8 cellular contexts compared by ENCODE assay signal in genomic region chr4:98928131-98928504, GRCh38. TPM values are rescaled to one million over a fixed set of nuclear protein-coding genes. Genes with fewer than 3 reads are reported as not detected.
DNase-seq lines count a peak whose midpoint lies in the region; ATAC-seq and TF ChIP-seq lines count a peak whose summit lies in the region.

No MANE protein-coding gene starts in this region.

- in situ Hi-C loops in transverse colon (cut with MboI; ENCODE audit: low pct_ligation_motif_present in 1 of 4, low pct_unique_long_range_greater_than_20kb in 1 of 4, low sequenced_read_pairs in 3 of 4), result loop anchor here in 1 of 4 donors (25.0 kb wide), 1 partner anchor 466 kb away; no protein-coding TSS in a partner anchor

- H3K9me2 ChIP-seq in Karpas-422 (replicated peaks; ENCODE audit: insufficient read depth, low read length), result no peaks in the 10 kb centered on the region

- H3K4me2 ChIP-seq in Karpas-422 (ENCODE audit: low read depth, low read length, poor library complexity, severe bottlenecking) (peak overlapping the region; percentile 94), parathyroid adenoma (ENCODE audit: low read length) (peak overlapping the region; percentile 85)

- no peak for TF ChIP-seq POLR2A in transverse colon (IDR thresholded peaks at IDR 0.05)

- H3K27me3 ChIP-seq in Karpas-422 (ENCODE audit: low read length), result no peaks in the 10 kb centered on the region
- H3K27me3 ChIP-seq in parathyroid adenoma (ENCODE audit: control insufficient read depth, insufficient read depth, low read length), result no peaks in the 10 kb centered on the region
- no peaks in the 10 kb centered on the region for H3K27me3 ChIP-seq in transverse colon

- no peak for TF ChIP-seq CTCF in parathyroid adenoma (IDR thresholded peaks at IDR 0.05)
- no peak for TF ChIP-seq CTCF in transverse colon (IDR thresholded peaks at IDR 0.05)

- peaks cover 3% of the 10 kb centered on the region for H3K9me3 Mint-ChIP-seq in activated naive CD8-positive, alpha-beta T cell treated with anti-CD3 and anti-CD28 coated beads for 36 hours

- peaks cover 10% of the 10 kb centered on the region for H3K27me3 Mint-ChIP-seq in activated naive CD8-positive, alpha-beta T cell treated with anti-CD3 and anti-CD28 coated beads for 36 hours

- H3K27ac ChIP-seq in Karpas-422 (ENCODE audit: low read length), result peak overlapping the region; percentile 89
- peak overlapping the region; percentile 90 for H3K27ac ChIP-seq in SK-N-MC
- peak overlapping the region; percentile 96 for H3K27ac ChIP-seq in parathyroid adenoma
- peak overlapping the region; percentile 93 to 98 (median 96) for H3K27ac ChIP-seq in transverse colon

- H3K9ac ChIP-seq in Karpas-422 (ENCODE audit: low read length), result peak overlapping the region; percentile 100
- peak overlapping the region; percentile 93 for H3K9ac ChIP-seq in SK-N-MC (ENCODE audit: insufficient read length)
- H3K9ac ChIP-seq in parathyroid adenoma, result no peak overlapping the region

- DNase-seq in EL (peak; percentile 82), Karpas-422 (peak; percentile 94), SK-N-MC (ENCODE audit: low read depth, low spot score) (no peak), Right ventricle myocardium superior (peak; percentile 67), transverse colon (peak; percentile 75)
- DNase-seq in activated naive CD8-positive, alpha-beta T cell treated with anti-CD3 and anti-CD28 coated beads for 36 hours, result peak; percentile 81

- H3K4me3 ChIP-seq in Karpas-422 (ENCODE audit: low read length) (peak overlapping the region; percentile 100), SK-N-MC (peak overlapping the region; percentile 100), parathyroid adenoma (ENCODE audit: low read depth, low read length) (peak overlapping the region; percentile 100), transverse colon (peak overlapping the region; percentile 69 to 91 (median 86))

- intact Hi-C loops in Right ventricle myocardium superior (cut with DNase I), result loop anchor here (10.0 kb wide), 1 partner anchor 157 kb away; the partner anchor contains the start of gene ADH5
- intact Hi-C loops in transverse colon (cut with DNase I; ENCODE audit: low total_unique reads), result loop anchor here (10.0 kb wide), 1 partner anchor 1797 kb away; no protein-coding TSS in a partner anchor

- no peak for TF ChIP-seq EP300 in transverse colon (IDR thresholded peaks at IDR 0.05; ENCODE audit: low read depth)

- H3K79me2 ChIP-seq in Karpas-422 (ENCODE audit: low read length) (peaks cover 58% of the 10 kb centered on the region), parathyroid adenoma (peaks cover 20% of the 10 kb centered on the region)

- H3K4me1 ChIP-seq in Karpas-422 (ENCODE audit: low read length), result peaks cover 39% of the 10 kb centered on the region
- H3K4me1 ChIP-seq in parathyroid adenoma, result no peaks in the 10 kb centered on the region
- peaks cover 13 to 35% (median 22%) of the 10 kb centered on the region in 4 donors for H3K4me1 ChIP-seq in transverse colon

- H3K27ac Mint-ChIP-seq in activated naive CD8-positive, alpha-beta T cell treated with anti-CD3 and anti-CD28 coated beads for 36 hours, result peak overlapping the region; percentile 96

- ATAC-seq in GM21723 (IDR thresholded peaks at IDR 0.05; ENCODE audit: unreplicated experiment) (peak; percentile 43), Right ventricle myocardium superior (ENCODE audit: poor library complexity) (peak; percentile 70)

- H2AFZ ChIP-seq in Karpas-422 (ENCODE audit: low read length), result peak overlapping the region; percentile 78; the same call in 1 of the 2 replicates
- H2AFZ ChIP-seq in parathyroid adenoma, result peak overlapping the region; percentile 98

- peaks cover 36% of the 10 kb centered on the region for H3K4me1 Mint-ChIP-seq in activated naive CD8-positive, alpha-beta T cell treated with anti-CD3 and anti-CD28 coated beads for 36 hours

- H3K36me3 ChIP-seq in Karpas-422 (ENCODE audit: insufficient read depth, low read length) (peaks cover 25% of the 10 kb centered on the region), SK-N-MC (ENCODE audit: insufficient read depth, low read length) (peaks cover 45% of the 10 kb centered on the region), parathyroid adenoma (ENCODE audit: control insufficient read depth, insufficient read depth, low read length) (no peaks in the 10 kb centered on the region), transverse colon (no peaks in the 10 kb centered on the region)

- 0 to 1% methylated on average over 12 to 26 of the region's 26 CpGs for WGBS in transverse colon (ENCODE audit: low coverage in 1 of 2), 2 donors

- H4K20me1 ChIP-seq in Karpas-422 (ENCODE audit: insufficient read depth, low read depth, low read length), result peaks cover 11% of the 10 kb centered on the region

- H3K36me3 Mint-ChIP-seq in activated naive CD8-positive, alpha-beta T cell treated with anti-CD3 and anti-CD28 coated beads for 36 hours, result peaks cover 26% of the 10 kb centered on the region

- H3K4me3 Mint-ChIP-seq in activated naive CD8-positive, alpha-beta T cell treated with anti-CD3 and anti-CD28 coated beads for 36 hours, result peak overlapping the region; percentile 99

- no peaks in the 10 kb centered on the region for H3K9me3 ChIP-seq in Karpas-422 (ENCODE audit: low read length)
- peaks cover 23% of the 10 kb centered on the region; the same call in 1 of the 2 replicates for H3K9me3 ChIP-seq in SK-N-MC (ENCODE audit: low read depth, low read length)
- H3K9me3 ChIP-seq in parathyroid adenoma (ENCODE audit: control insufficient read depth, low read length), result no peaks in the 10 kb centered on the region
- no peaks in the 10 kb centered on the region for H3K9me3 ChIP-seq in transverse colon

RNA-seq across cellular contexts. Expression of gene EIF4E, which starts 0.8 kb away (rescaled TPM):
- 89.9 and 130 TPM in 2 replicates for total RNA-seq in Karpas-422 (2014; rRNA removed; shearing (Covaris generic); ENCODE audit: low replicate concordance)
- total RNA-seq in activated naive CD8-positive, alpha-beta T cell treated with anti-CD3 and anti-CD28 coated beads for 36 hours, result 100 to 1,000 TPM; 179 to 181 TPM
- total RNA-seq in Right ventricle myocardium superior, result 50.3 TPM
- total RNA-seq in transverse colon, result 100 to 1,000 TPM in 1 of 4 donors, 10 to 100 TPM in 3; 20.9 to 103 (median 48.4) TPM
